8 cellular contexts compared by ENCODE assay signal in genomic region chr3:11205881-11206280, GRCh38. TPM values are rescaled to one million over a fixed set of nuclear protein-coding genes. Genes with fewer than 3 reads are reported as not detected.
DNase-seq lines count a peak whose midpoint lies in the region; ATAC-seq, FAIRE-seq and TF ChIP-seq lines count a peak whose summit lies in the region.
"Not testable (repeated sequence)": the region's sequence is repeated elsewhere in the genome, so short reads cannot be mapped to it uniquely, and the experiment has no call there.
"Had no signal": no experiment of that assay in that cellular context is flagged by ENCODE, and none has a peak within 500 bp of the region (broad histone marks: within the 10 kb centered on the region; RNA-seq: fewer than 3 reads in every experiment).

No MANE protein-coding gene starts in this region.

- ATAC-seq in foreskin keratinocyte, lower lobe of right lung: not testable (repeated sequence)

- peak; percentile 43; the same call in 1 of the 2 replicates for TF ChIP-seq CTCF in HEK293 (tag by site-specific recombination; IDR thresholded peaks at IDR 0.05)
- TF ChIP-seq CTCF in VCaP (conservative IDR thresholded peaks at IDR 0.05): peak; percentile 61
- peak; percentile 52 for TF ChIP-seq CTCF in bronchial epithelial cell (IDR thresholded peaks at IDR 0.05; ENCODE audit: insufficient read depth, low read length, severe bottlenecking)
- peak; percentile 59 for TF ChIP-seq CTCF in foreskin keratinocyte (conservative IDR thresholded peaks at IDR 0.05)
- TF ChIP-seq CTCF in lower lobe of right lung (IDR thresholded peaks at IDR 0.05): peak; percentile 7

- H3K4me3 ChIP-seq in HEK293 (ENCODE audit: low read depth, low read length); bronchial epithelial cell (ENCODE audit: low read depth, low read length); lower lobe of right lung: not testable (repeated sequence)

- intact Hi-C loops in lower lobe of right lung (cut with DNase I): not testable (repeated sequence)

- FAIRE-seq in bronchial epithelial cell (lab: Jason Lieb, UNC): not testable (repeated sequence)

- H3K4me1 ChIP-seq in HEK293 (ENCODE audit: control insufficient read depth, insufficient read depth, low read length): not testable (repeated sequence)
- H3K4me1 ChIP-seq in foreskin keratinocyte (peaks cover 19% of the 10 kb centered on the region), lower lobe of right lung (peaks cover 29% of the 10 kb centered on the region)

- not testable (repeated sequence) for H3K27ac ChIP-seq in HEK293 (ENCODE audit: extremely low read depth, low read depth, low read length); VCaP; foreskin keratinocyte
- H3K27ac ChIP-seq in lower lobe of right lung: peak overlapping the region; percentile 1

- CTCF ChIA-PET in HEK293 (lab: Yijun Ruan, JAX): interaction anchor here (0.8 to 4.2 kb wide), 5 partner anchors 10 to 145 kb away, joined by 3 to 26 read pairs (median 5); no protein-coding TSS in a partner anchor

- POLR2A ChIA-PET in HEK293 (lab: Yijun Ruan, JAX): not testable (repeated sequence)

- peak; percentile 54 for DNase-seq in D341Med (ENCODE audit: low spot score)
- DNase-seq in NCI-H226: peak; percentile 18
- DNase-seq in bronchial epithelial cell (ENCODE audit: low read depth); foreskin keratinocyte; lower lobe of right lung: not testable (repeated sequence)

- H3K27me3 ChIP-seq in bronchial epithelial cell (ENCODE audit: control insufficient read depth, insufficient read depth, low read length); foreskin keratinocyte; lower lobe of right lung (ENCODE audit: low read depth): not testable (repeated sequence)

- H3K36me3 ChIP-seq in HEK293 (ENCODE audit: control insufficient read depth in 2 of 2, insufficient read depth in 1 of 2, low read length in 2 of 2); bronchial epithelial cell (ENCODE audit: control insufficient read depth, insufficient read depth, low read length); lower lobe of right lung: not testable (repeated sequence)

- not testable (repeated sequence) for H3K9me3 ChIP-seq in HEK293 (ENCODE audit: control insufficient read depth, insufficient read depth, low read depth, low read length); lower lobe of right lung

TF ChIP-seq in HEK293, 187 proteins besides CTCF, POLR2A, EP300 and RAD21:
- TF ChIP-seq ZNF654 (tag by site-specific recombination; IDR thresholded peaks at IDR 0.05; ENCODE audit: low read depth): peak; percentile 33

RNA-seq across cellular contexts. Expression of gene HRH1, which starts 51.6 kb away (rescaled TPM):
- 2.6 and 3.7 TPM in 2 replicates for total RNA-seq in bronchial epithelial cell
- 9.7 and 11.3 TPM in 2 replicates for total RNA-seq in foreskin keratinocyte
- 3.3 and 3.6 TPM in 2 replicates for polyA plus RNA-seq in foreskin keratinocyte
- 6.4 TPM for total RNA-seq in lower lobe of right lung
- polyA plus RNA-seq: CD8-positive, alpha-beta memory T cell had no signal

Comparison
In these comparisons a context has a peak if more than half of its experiments do, and no peak if none do; other contexts are left out.
1. CTCF ChIP-seq: peak in every context shown above with its lines; median percentile 61 in VCaP; 59 in foreskin keratinocyte; 52 in bronchial epithelial cell; 43 in HEK293; 7 in lower lobe of right lung.